ENCODE assay signal across 14 cellular contexts in the genomic region with DNA sequence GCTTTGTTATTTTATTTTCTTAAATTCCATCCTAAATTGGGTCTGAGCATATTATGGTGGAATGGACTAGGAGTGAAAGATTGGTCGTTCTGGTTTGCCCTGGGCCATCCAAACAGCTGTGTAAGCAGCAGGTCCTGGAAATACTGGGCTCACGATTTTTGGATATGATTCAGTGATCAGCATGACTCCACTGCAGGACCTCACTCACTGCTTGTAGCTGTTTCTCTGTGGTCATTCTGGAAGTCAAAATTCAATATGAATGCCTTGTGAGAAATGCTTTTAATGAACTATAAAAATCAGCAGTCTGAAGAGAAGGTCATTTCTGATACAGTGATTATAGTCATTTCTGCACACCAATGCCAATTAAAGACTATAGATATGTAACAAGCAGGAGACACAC.
A peak's percentile ranks its signal among the peaks of the same experiment; 100 is the strongest.
DNase-seq lines count a peak whose midpoint lies in the region; ATAC-seq and TF ChIP-seq lines count a peak whose summit lies in the region.
"Had no signal": no experiment of that assay in that cellular context is flagged by ENCODE, and none has a peak within 500 bp of the region (broad histone marks: within the 10 kb centered on the region; RNA-seq: fewer than 3 reads in every experiment).

No MANE protein-coding gene starts in this region.

- H3K4me3 ChIP-seq in adipocyte (ENCODE audit: low read length) (no peak overlapping the region), foreskin fibroblast (ENCODE audit: low read depth in 1 of 2, low read length in 2 of 2) (no peak overlapping the region)

- H3K27me3 ChIP-seq in adipocyte (replicated peaks; ENCODE audit: control insufficient read depth, insufficient read depth, low read length), result no peaks in the 10 kb centered on the region

- H3K36me3 Mint-ChIP-seq in endothelial cell (ENCODE audit: low read depth, unreplicated experiment) (no peaks in the 10 kb centered on the region), nephron progenitor cell (ENCODE audit: low read depth) (no peaks in the 10 kb centered on the region)
- H3K36me3 Mint-ChIP-seq: memory B cell had no signal

- H3K4me1 Mint-ChIP-seq in endothelial cell (ENCODE audit: unreplicated experiment) (no peaks in the 10 kb centered on the region), nephron progenitor cell (no peaks in the 10 kb centered on the region)
- H3K4me1 Mint-ChIP-seq: memory B cell had no signal

- peaks cover 14% of the 10 kb centered on the region for H3K4me1 ChIP-seq in adipocyte (ENCODE audit: control insufficient read depth, insufficient read depth, low read length)
- H3K4me1 ChIP-seq: Caco-2 had no signal

- H3K4me3 Mint-ChIP-seq in endothelial cell (ENCODE audit: unreplicated experiment) (no peak overlapping the region), nephron progenitor cell (no peak overlapping the region)
- H3K4me3 Mint-ChIP-seq: activated naive CD4-positive, alpha-beta T cell treated with anti-CD3 and anti-CD28 coated beads for 36 hours; memory B cell had no signal

- H3K27ac Mint-ChIP-seq in endothelial cell (ENCODE audit: unreplicated experiment), result no peak overlapping the region
- H3K27ac Mint-ChIP-seq in nephron progenitor cell, result no peak overlapping the region
- H3K27ac Mint-ChIP-seq: activated naive CD4-positive, alpha-beta T cell treated with anti-CD3 and anti-CD28 coated beads for 36 hours; memory B cell had no signal

- no peaks in the 10 kb centered on the region for H3K9me3 ChIP-seq in adipocyte (ENCODE audit: control insufficient read depth, low read length)
- H3K9me3 ChIP-seq: Caco-2 had no signal

- H3K27me3 Mint-ChIP-seq in endothelial cell (ENCODE audit: unreplicated experiment), result no peaks in the 10 kb centered on the region
- H3K27me3 Mint-ChIP-seq in nephron progenitor cell (ENCODE audit: low read depth, poor library complexity), result no peaks in the 10 kb centered on the region
- H3K27me3 Mint-ChIP-seq: memory B cell had no signal

- TF ChIP-seq CTCF in foreskin fibroblast (IDR thresholded peaks at IDR 0.05; ENCODE audit: low read depth, low read length) (no peak), endothelial cell (IDR thresholded peaks at IDR 0.05; ENCODE audit: unreplicated experiment) (no peak), nephron progenitor cell (IDR thresholded peaks at IDR 0.05) (no peak)

- peak overlapping the region; percentile 14 for H3K9ac ChIP-seq in adipocyte (ENCODE audit: low read length)

- H3K36me3 ChIP-seq in adipocyte (ENCODE audit: control insufficient read depth, insufficient read depth, low read length, severe bottlenecking), result no peaks in the 10 kb centered on the region

- no peaks in the 10 kb centered on the region for H3K9me3 Mint-ChIP-seq in endothelial cell (ENCODE audit: unreplicated experiment)
- H3K9me3 Mint-ChIP-seq in nephron progenitor cell, result no peaks in the 10 kb centered on the region
- H3K9me3 Mint-ChIP-seq: activated naive CD4-positive, alpha-beta T cell treated with anti-CD3 and anti-CD28 coated beads for 36 hours; memory B cell had no signal

- DNase-seq in GM03348 (ENCODE audit: low spot score) (peak; percentile 31), adipocyte (ENCODE audit: low read depth) (peak; percentile 90), foreskin fibroblast (peak; percentile 69 to 86), putamen (ENCODE audit: low spot score) (peak; percentile 6), endothelial cell (ENCODE audit: low spot score) (no peak), nephron progenitor cell (no peak)
- DNase-seq: activated naive CD4-positive, alpha-beta T cell treated with anti-CD3 and anti-CD28 coated beads for 36 hours; Caco-2; head of caudate nucleus; NCI-H1105; substantia nigra had no signal

- ATAC-seq in GM21737 (IDR thresholded peaks at IDR 0.05; ENCODE audit: unreplicated experiment) (no peak), HG02571 (IDR thresholded peaks at IDR 0.05; ENCODE audit: unreplicated experiment) (no peak)

Comparison
In these comparisons a context has a peak if more than half of its experiments do, and no peak if none do; other contexts are left out.
1. DNase-seq: peak in GM03348 (single experiment), adipocyte (single experiment), foreskin fibroblast (2 of 2) and putamen (single experiment); none in endothelial cell (single experiment) and nephron progenitor cell (single experiment).